ENCODE assay signal across 9 cellular contexts in the genomic region with DNA sequence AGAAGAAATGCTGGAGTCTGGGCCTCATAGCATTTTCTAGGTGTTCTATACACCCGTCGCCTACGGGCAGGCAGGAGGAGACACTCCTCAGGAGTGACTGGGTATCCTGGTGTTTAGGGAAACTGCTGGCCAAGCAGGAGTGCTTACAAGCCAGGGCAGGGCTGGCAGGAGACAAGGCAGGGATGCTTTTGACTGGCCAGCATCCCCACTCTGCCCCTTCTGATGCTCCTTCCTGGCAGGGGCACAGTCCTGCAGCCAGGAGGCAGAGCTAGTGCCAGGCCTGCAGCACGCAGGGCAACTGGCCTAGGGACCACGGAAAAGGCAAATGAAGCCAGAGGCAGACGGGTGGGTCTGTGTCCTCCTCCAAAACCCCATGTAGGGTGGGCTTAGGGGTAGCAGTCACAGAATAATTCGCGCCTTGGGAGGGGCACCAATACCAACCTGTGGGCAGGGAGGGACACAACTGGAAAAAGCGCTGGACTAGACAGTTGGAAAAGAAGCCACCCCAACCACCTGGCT. TPM values are rescaled to one million over a fixed set of nuclear protein-coding genes. Genes with fewer than 3 reads are reported as not detected.
DNase-seq lines count a peak whose midpoint lies in the region; ATAC-seq, FAIRE-seq and TF ChIP-seq lines count a peak whose summit lies in the region.
"Had no signal": no experiment of that assay in that cellular context is flagged by ENCODE, and none has a peak within 500 bp of the region (broad histone marks: within the 10 kb centered on the region; RNA-seq: fewer than 3 reads in every experiment).

No MANE protein-coding gene starts in this region.

- DNase-seq in DND-41 (no peak), MM.1S (peak; percentile 45), bronchial epithelial cell (ENCODE audit: low read depth) (peak; percentile 37), AG08396 (ENCODE audit: low spot score) (no peak), NCI-H446 treated with DMSO at 0.1 percent for 48 hours (lab: John Stamatoyannopoulos, UW) (no peak), NCI-H146 (lab: John Stamatoyannopoulos, UW) (no peak)

- H4K20me1 ChIP-seq in DND-41 (ENCODE audit: insufficient read depth, low read length) (peaks cover 46% of the 10 kb centered on the region), MM.1S (ENCODE audit: insufficient read depth, low read length) (no peaks in the 10 kb centered on the region)

- H3K9me3 ChIP-seq in DND-41 (ENCODE audit: insufficient read depth, low read length, severe bottlenecking) (no peaks in the 10 kb centered on the region), MM.1S (replicated peaks; ENCODE audit: insufficient read depth, low read length) (no peaks in the 10 kb centered on the region), muscle layer of duodenum (ENCODE audit: control insufficient read depth in 1 of 2, low read length in 2 of 2) (no peaks in the 10 kb centered on the region)

- H3K9me2 ChIP-seq in MM.1S (replicated peaks; ENCODE audit: insufficient read depth, low read length) = no peaks in the 10 kb centered on the region

- peaks cover 6% of the 10 kb centered on the region for H3K36me3 ChIP-seq in DND-41 (ENCODE audit: insufficient read depth, low read length)
- no peaks in the 10 kb centered on the region for H3K36me3 ChIP-seq in MM.1S (replicated peaks; ENCODE audit: insufficient read depth, low read length)
- H3K36me3 ChIP-seq in bronchial epithelial cell (ENCODE audit: control insufficient read depth, insufficient read depth, low read length) = peaks cover 14% of the 10 kb centered on the region
- peaks cover 14 to 27% of the 10 kb centered on the region in 2 donors for H3K36me3 ChIP-seq in muscle layer of duodenum (ENCODE audit: control insufficient read depth in 1 of 2, insufficient read depth in 2 of 2, low read length in 2 of 2)

- H3F3A ChIP-seq in MM.1S (ENCODE audit: insufficient read depth, low read length) = peaks cover 17% of the 10 kb centered on the region

- peaks cover 34% of the 10 kb centered on the region for H3K27me3 ChIP-seq in DND-41 (ENCODE audit: insufficient read depth, low read length, poor library complexity)
- H3K27me3 ChIP-seq in MM.1S (replicated peaks; ENCODE audit: insufficient read depth, low read length) = peaks cover 20% of the 10 kb centered on the region
- no peaks in the 10 kb centered on the region for H3K27me3 ChIP-seq in bronchial epithelial cell (ENCODE audit: control insufficient read depth, insufficient read depth, low read length)
- H3K27me3 ChIP-seq in muscle layer of duodenum (ENCODE audit: low read depth, low read length) = no peaks in the 10 kb centered on the region

- peak overlapping the region; percentile 73 for H3K9ac ChIP-seq in DND-41 (ENCODE audit: low read depth, low read length)
- peak overlapping the region; percentile 81 for H3K9ac ChIP-seq in MM.1S (ENCODE audit: low read length)

- TF ChIP-seq CTCF in DND-41 (IDR thresholded peaks at IDR 0.05; ENCODE audit: borderline replicate concordance, extremely low read depth, low read length, poor library complexity, severe bottlenecking) (peak; percentile 13), MM.1S (IDR thresholded peaks at IDR 0.05; ENCODE audit: low read length) (peak; percentile 45), bronchial epithelial cell (IDR thresholded peaks at IDR 0.05; ENCODE audit: insufficient read depth, low read length, severe bottlenecking) (peak; percentile 44)

- H3K4me1 ChIP-seq in DND-41 (ENCODE audit: insufficient read depth, low read length) = peaks cover 32% of the 10 kb centered on the region
- peaks cover 14% of the 10 kb centered on the region for H3K4me1 ChIP-seq in MM.1S (ENCODE audit: low read length)
- peaks cover 4 to 38% of the 10 kb centered on the region in 2 donors for H3K4me1 ChIP-seq in muscle layer of duodenum (ENCODE audit: control insufficient read depth in 1 of 2, insufficient read depth in 2 of 2, low read length in 2 of 2)

- H2AFZ ChIP-seq in DND-41 (ENCODE audit: low read depth, low read length) (peak overlapping the region; percentile 76; the same call in 1 of the 2 replicates), MM.1S (ENCODE audit: low read length) (peak overlapping the region; percentile 85)

- H3K4me2 ChIP-seq in DND-41 (ENCODE audit: insufficient read depth, low read length) = peak overlapping the region; percentile 97
- peak overlapping the region; percentile 89 for H3K4me2 ChIP-seq in MM.1S (ENCODE audit: low read depth, low read length)

- H3K79me2 ChIP-seq in DND-41 (ENCODE audit: insufficient read depth, low read length) (no peaks in the 10 kb centered on the region), MM.1S (ENCODE audit: low read length) (peaks cover 23% of the 10 kb centered on the region)

- FAIRE-seq in bronchial epithelial cell (lab: Jason Lieb, UNC) = no peak

- ATAC-seq in DND-41 (ENCODE audit: insufficient read depth, low read depth) = no peak
- no peak for ATAC-seq in GM19463 (IDR thresholded peaks at IDR 0.05; ENCODE audit: unreplicated experiment)

- H3K27ac ChIP-seq in DND-41 (ENCODE audit: low read length) = no peak overlapping the region
- H3K27ac ChIP-seq in MM.1S (ENCODE audit: low read length) = no peak overlapping the region
- H3K27ac ChIP-seq in muscle layer of duodenum (ENCODE audit: low read length) = no peak overlapping the region

- H3K4me3 ChIP-seq in DND-41 (ENCODE audit: low read depth in 1 of 2, low read length in 2 of 2) = peak overlapping the region; percentile 30 to 75; a peak in 3 of 4 replicates
- peak overlapping the region; percentile 82 for H3K4me3 ChIP-seq in MM.1S (ENCODE audit: low read length)
- peak overlapping the region; percentile 71 for H3K4me3 ChIP-seq in bronchial epithelial cell (ENCODE audit: low read depth, low read length)
- peak overlapping the region; percentile 54 to 72 for H3K4me3 ChIP-seq in muscle layer of duodenum (ENCODE audit: low read depth in 1 of 2, low read length in 2 of 2)

RNA-seq across cellular contexts. Expression of gene IMPDH1, which starts 4.9 kb away (rescaled TPM):
- total RNA-seq in bronchial epithelial cell = 47.9 and 53.4 TPM in 2 replicates

RNA-seq across cellular contexts. Expression of gene PRRT4, which starts 43.4 kb away (rescaled TPM):
- under 0.01 and 0.13 TPM in 2 replicates for total RNA-seq in bronchial epithelial cell
- total RNA-seq: T-helper 1 cell treated with Interleukin-12 subunit alpha and Interleukin-12 subunit beta and Interleukin-4 antibody, amounts not matched to agents 30 ng/mL and 1 ng/mL, for 36 hours had no signal

RNA-seq across cellular contexts. Expression of gene HILPDA, which starts 50.8 kb away (rescaled TPM):
- 41.1 and 70.4 TPM in 2 replicates for total RNA-seq in bronchial epithelial cell

Comparison
In these comparisons a context has a peak if more than half of its experiments do, and no peak if none do; other contexts are left out.
1. DNase-seq: peak in MM.1S (single experiment) and bronchial epithelial cell (single experiment); none in DND-41 (single experiment), AG08396 (single experiment), NCI-H446 treated with DMSO at 0.1 percent for 48 hours (single experiment) and NCI-H146 (single experiment).
2. Peak in every context shown above with its lines, with median percentiles within 50 percentile points of each other: H3K4me3 ChIP-seq and CTCF ChIP-seq.